In genomic region chr1:198867182-198867581, GRCh38 we compare ENCODE assay signal across 21 cellular contexts.
DNase-seq lines count a peak whose midpoint lies in the region; ATAC-seq, FAIRE-seq and TF ChIP-seq lines count a peak whose summit lies in the region.
"Had no signal": no experiment of that assay in that cellular context is flagged by ENCODE, and none has a peak within 500 bp of the region (broad histone marks: within the 10 kb centered on the region; RNA-seq: fewer than 3 reads in every experiment).

No MANE protein-coding gene starts in this region.

- no peak overlapping the region for H2AFZ ChIP-seq in smooth muscle cell (ENCODE audit: low read depth)

- H3K9ac ChIP-seq in endocrine pancreas (ENCODE audit: control insufficient read depth, insufficient read depth, low read length), result no peak overlapping the region
- H3K9ac ChIP-seq in smooth muscle cell (ENCODE audit: low read depth), result no peak overlapping the region

- POLR2A ChIA-PET in A673 (lab: Charles Lee; ENCODE audit: low non-redundant PET), result interaction anchor here (0.6 kb wide), 2 partner anchors 27 to 1409 kb away, joined by 3 to 5 read pairs; no protein-coding TSS in a partner anchor

- no peak overlapping the region for H3K4me3 ChIP-seq in A673 (ENCODE audit: low read depth, low read length, poor library complexity, severe bottlenecking)
- peak overlapping the region; percentile 7 for H3K4me3 ChIP-seq in endocrine pancreas (ENCODE audit: control insufficient read depth, insufficient read depth, low read length)
- no peak overlapping the region for H3K4me3 ChIP-seq in smooth muscle cell
- no peak overlapping the region for H3K4me3 ChIP-seq in body of pancreas

- BruUV-seq in A673 (replicated peaks; lab: Mats Ljungman, UMichigan), result no TSS peak

- H3F3A ChIP-seq in smooth muscle cell (ENCODE audit: low read depth), result peaks cover 4% of the 10 kb centered on the region

- peak; percentile 42 for FAIRE-seq in GM18507 (lab: Jason Lieb, UNC)
- FAIRE-seq: GM12892 had no signal

- peaks cover 95% of the 10 kb centered on the region for H4K20me1 ChIP-seq in smooth muscle cell (ENCODE audit: low read depth)

- peaks cover 96% of the 10 kb centered on the region for H3K79me2 ChIP-seq in smooth muscle cell (ENCODE audit: low read depth)

- 57% methylated on average over 6 of the region's 6 CpGs for WGBS in smooth muscle cell (ENCODE audit: low lambda C conversion rate)
- WGBS in body of pancreas, 2 donors, result 70 to 79% methylated on average over 6 of the region's 6 CpGs

- H3K27ac ChIP-seq in A673 (ENCODE audit: low read depth, low read length, poor library complexity, severe bottlenecking) (peak overlapping the region; percentile 36), smooth muscle cell (ENCODE audit: low read depth) (peak overlapping the region; percentile 43), body of pancreas (no peak overlapping the region)
- H3K27ac ChIP-seq: HL-60 had no signal

- TF ChIP-seq POLR2A in body of pancreas (IDR thresholded peaks at IDR 0.05), result no peak

- intact Hi-C loops in A673 (cut with micrococcal nuclease; ENCODE audit: unreplicated experiment) (no loop called here), body of pancreas (cut with DNase I) (no loop called here)

- H3K4me1 ChIP-seq in A673 (ENCODE audit: insufficient read depth, low read length, poor library complexity, severe bottlenecking) (peaks cover 39% of the 10 kb centered on the region), endocrine pancreas (ENCODE audit: control insufficient read depth, insufficient read depth, low read length) (no peaks in the 10 kb centered on the region), smooth muscle cell (ENCODE audit: low read depth) (no peaks in the 10 kb centered on the region), body of pancreas (no peaks in the 10 kb centered on the region)
- H3K4me1 ChIP-seq: Caco-2 had no signal

- TF ChIP-seq CTCF in A673 (conservative IDR thresholded peaks at IDR 0.05; ENCODE audit: low read depth, low read length), result no peak
- no peak for TF ChIP-seq CTCF in smooth muscle cell (IDR thresholded peaks at IDR 0.05; ENCODE audit: borderline replicate concordance, insufficient read depth, poor library complexity, severe bottlenecking)
- TF ChIP-seq CTCF in body of pancreas (IDR thresholded peaks at IDR 0.05), result no peak

- CTCF ChIA-PET in A673 (lab: Charles Lee), result no interaction called here

- peaks cover 19% of the 10 kb centered on the region for H3K36me3 ChIP-seq in A673 (ENCODE audit: insufficient read depth, low read length, poor library complexity, severe bottlenecking)
- no peaks in the 10 kb centered on the region for H3K36me3 ChIP-seq in endocrine pancreas (ENCODE audit: control insufficient read depth, insufficient read depth, low read length)
- H3K36me3 ChIP-seq in smooth muscle cell (ENCODE audit: low read depth), result peaks cover 6% of the 10 kb centered on the region
- H3K36me3 ChIP-seq in body of pancreas (replicated peaks in 1 of 2; ENCODE audit: insufficient read depth in 1 of 2, low read depth in 2 of 2), result no peaks in the 10 kb centered on the region

- peak; percentile 52 for DNase-seq in A673 (ENCODE audit: low spot score)
- DNase-seq in GM18507 (ENCODE audit: extremely low spot score, insufficient read length, low read depth), result no peak
- DNase-seq in smooth muscle cell (lab: John Stamatoyannopoulos, UW; ENCODE audit: unreplicated experiment), result no peak
- DNase-seq in NCI-H526 treated with DMSO at 0.1 percent for 48 hours (lab: John Stamatoyannopoulos, UW), result no peak
- DNase-seq in body of pancreas, result no peak
- DNase-seq: ACHN; BE2C; C1 segment of cervical spinal cord; Caco-2; CD4-positive, CD25-positive, alpha-beta regulatory T cell; CD8-positive, alpha-beta memory T cell; DMS153; DMS79; GDM1; GOT3; H7; HFFc6 had no signal

- no peak for ATAC-seq in body of pancreas
- ATAC-seq: HCT116 had no signal

- H3K27me3 ChIP-seq in A673 (replicated peaks; ENCODE audit: insufficient read depth, low read depth, low read length, poor library complexity) (no peaks in the 10 kb centered on the region), endocrine pancreas (ENCODE audit: control insufficient read depth, insufficient read depth, low read length) (no peaks in the 10 kb centered on the region), smooth muscle cell (ENCODE audit: low read depth) (no peaks in the 10 kb centered on the region), body of pancreas (no peaks in the 10 kb centered on the region)
- H3K27me3 ChIP-seq: BE2C had no signal

- H3K4me2 ChIP-seq in smooth muscle cell, result peak overlapping the region; percentile 57

- H3K9me3 ChIP-seq in A673 (ENCODE audit: low read depth, low read length, poor library complexity, severe bottlenecking), result no peaks in the 10 kb centered on the region
- H3K9me3 ChIP-seq in endocrine pancreas (ENCODE audit: control insufficient read depth, low read length), result no peaks in the 10 kb centered on the region
- no peaks in the 10 kb centered on the region for H3K9me3 ChIP-seq in smooth muscle cell (replicated peaks; ENCODE audit: low read depth)
- H3K9me3 ChIP-seq in body of pancreas, result no peaks in the 10 kb centered on the region
- H3K9me3 ChIP-seq: BE2C, Caco-2 had no signal

Comparison
In these comparisons a context has a peak if more than half of its experiments do, and no peak if none do; other contexts are left out.
1. H3K27ac ChIP-seq: peak in A673 (single experiment) and smooth muscle cell (single experiment); none in body of pancreas (0 of 4).